1 cellular context compared by ENCODE assay signal in genomic region chr4:26317766-26318165, GRCh38.
TF ChIP-seq lines count a peak whose summit lies in the region.

No MANE protein-coding gene starts in this region.

TF ChIP-seq in GM12878, 131 proteins besides CTCF, POLR2A, EP300 and RAD21:
- no peak for TF ChIP-seq POU2F2 (IDR thresholded peaks at IDR 0.05; ENCODE audit: borderline replicate concordance, low read depth, low read length)
- TF ChIP-seq TCF12 (IDR thresholded peaks at IDR 0.05; ENCODE audit: low read depth, low read length) = no peak
- no peak for TF ChIP-seq SIX5 (IDR thresholded peaks at IDR 0.05; ENCODE audit: low read depth, low read length, severe bottlenecking)
- no peak for TF ChIP-seq ZNF207 (IDR thresholded peaks at IDR 0.05; ENCODE audit: borderline replicate concordance)
